In the genomic region with DNA sequence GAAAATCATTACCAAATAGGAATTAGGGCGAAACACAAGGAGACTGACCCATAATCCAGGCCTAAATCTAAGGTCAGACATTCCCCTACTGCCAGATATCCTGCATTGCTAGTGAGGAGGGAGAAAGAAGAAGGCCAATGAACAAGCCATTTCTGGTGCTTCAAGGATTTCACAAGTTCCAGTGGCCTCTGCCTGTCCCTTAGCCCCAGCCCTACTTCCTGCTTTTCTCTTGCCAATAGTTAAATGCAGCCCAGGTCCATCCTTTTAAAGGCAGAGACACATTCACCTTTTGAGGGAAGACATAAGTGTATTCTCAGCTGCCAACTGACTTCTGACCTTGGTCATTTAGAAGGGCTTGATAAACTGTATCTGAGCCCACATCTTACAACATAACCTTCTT, we compare ENCODE assay signal across 20 cellular contexts.
DNase-seq lines count a peak whose midpoint lies in the region; ATAC-seq lines count a peak whose summit lies in the region.
"Had no signal": no experiment of that assay in that cellular context is flagged by ENCODE, and none has a peak within 500 bp of the region (broad histone marks: within the 10 kb centered on the region; RNA-seq: fewer than 3 reads in every experiment).

No MANE protein-coding gene starts in this region.

- intact Hi-C loops in left ventricle myocardium superior (cut with micrococcal nuclease): no loop called here
- intact Hi-C loops in cardiac septum (cut with DNase I): no loop called here

- H3K79me2 ChIP-seq in mesendoderm (ENCODE audit: control insufficient read depth, insufficient read depth, low read length): no peaks in the 10 kb centered on the region

- no CpG with 5 or more reads among the region's 1 CpG for WGBS in mesendoderm (ENCODE audit: extremely low coverage, insufficient coverage, low lambda C conversion rate)

- H3K56ac ChIP-seq in mesendoderm (ENCODE audit: low read length): no peak overlapping the region

- no peak overlapping the region for H3K9ac ChIP-seq in mesendoderm (ENCODE audit: low read length)
- H3K9ac ChIP-seq: BLaER1 had no signal

- no peak overlapping the region for H3K18ac ChIP-seq in mesendoderm (ENCODE audit: low read length)

- no peak overlapping the region for H2BK120ac ChIP-seq in mesendoderm (ENCODE audit: low read depth, low read length)

- DNase-seq in left ventricle myocardium superior (no peak), cardiac septum (ENCODE audit: low spot score) (no peak), SKM-1 (lab: John Stamatoyannopoulos, UW; ENCODE audit: unreplicated experiment) (peak; percentile 68), mesendoderm (peak; percentile 16), NCI-H146 treated with DMSO at 0.1 percent for 48 hours (lab: John Stamatoyannopoulos, UW; ENCODE audit: unreplicated experiment) (no peak), NCI-H1048 (lab: John Stamatoyannopoulos, UW) (no peak)
- DNase-seq: Calu3; CD8-positive, alpha-beta T cell; GF-D8; HCEC 1CT; NCI-H1092 treated with DMSO at 0.1 percent for 48 hours; NCI-H1694; NCI-H2081 treated with DMSO at 0.1 percent for 48 hours; NCI-H748 treated with DMSO at 0.1 percent for 48 hours; T-helper 1 cell had no signal

- peak; percentile 52 for ATAC-seq in left ventricle myocardium superior
- no peak for ATAC-seq in GM21390 (IDR thresholded peaks at IDR 0.05; ENCODE audit: unreplicated experiment)
- ATAC-seq: CD8-positive, alpha-beta T cell; GM23338; Panc1 had no signal

- H3K4me1 ChIP-seq in mesendoderm (ENCODE audit: control insufficient read depth, low read depth, low read length): no peaks in the 10 kb centered on the region
- H3K4me1 ChIP-seq: BLaER1 had no signal

- H3K27me3 ChIP-seq in mesendoderm (ENCODE audit: insufficient read depth, low read length, poor library complexity): no peaks in the 10 kb centered on the region
- H3K27me3 ChIP-seq: BLaER1 had no signal

- H3K4me2 ChIP-seq in mesendoderm (ENCODE audit: low read length): no peak overlapping the region
- H3K4me2 ChIP-seq: BLaER1, GM23338 had no signal

- no peak overlapping the region for H3K23ac ChIP-seq in mesendoderm (ENCODE audit: low read length)

- no peaks in the 10 kb centered on the region for H3K79me1 ChIP-seq in mesendoderm (ENCODE audit: low read length)

- H3K4ac ChIP-seq in mesendoderm (ENCODE audit: low read depth, low read length): no peak overlapping the region

- H2BK5ac ChIP-seq in mesendoderm (ENCODE audit: low read length): no peak overlapping the region

- no peak overlapping the region for H4K5ac ChIP-seq in mesendoderm (ENCODE audit: low read length)

- no peaks in the 10 kb centered on the region for H3K36me3 ChIP-seq in mesendoderm (ENCODE audit: control insufficient read depth, insufficient read depth, low read length)
- H3K36me3 ChIP-seq: BLaER1 had no signal

- H2AK5ac ChIP-seq in mesendoderm (ENCODE audit: low read length): no peak overlapping the region

- H3K4me3 ChIP-seq in mesendoderm (ENCODE audit: low read length): no peak overlapping the region
- H3K4me3 ChIP-seq: BLaER1, GM23338, SK-N-MC had no signal

- H4K8ac ChIP-seq in mesendoderm (ENCODE audit: low read depth, low read length): no peak overlapping the region

- no peak overlapping the region for H3K27ac ChIP-seq in mesendoderm (ENCODE audit: low read depth, low read length)
- H3K27ac ChIP-seq: BLaER1, SK-N-MC had no signal

- H2BK15ac ChIP-seq in mesendoderm (replicated peaks; ENCODE audit: low read depth): no peak overlapping the region

Comparison
In these comparisons a context has a peak if more than half of its experiments do, and no peak if none do; other contexts are left out.
1. DNase-seq: peak in SKM-1 (single experiment) and mesendoderm (single experiment); none in left ventricle myocardium superior (single experiment), cardiac septum (single experiment), NCI-H146 treated with DMSO at 0.1 percent for 48 hours (single experiment) and NCI-H1048 (single experiment).